Comparison of ENCODE assay signal across 8 cellular contexts in the genomic region with DNA sequence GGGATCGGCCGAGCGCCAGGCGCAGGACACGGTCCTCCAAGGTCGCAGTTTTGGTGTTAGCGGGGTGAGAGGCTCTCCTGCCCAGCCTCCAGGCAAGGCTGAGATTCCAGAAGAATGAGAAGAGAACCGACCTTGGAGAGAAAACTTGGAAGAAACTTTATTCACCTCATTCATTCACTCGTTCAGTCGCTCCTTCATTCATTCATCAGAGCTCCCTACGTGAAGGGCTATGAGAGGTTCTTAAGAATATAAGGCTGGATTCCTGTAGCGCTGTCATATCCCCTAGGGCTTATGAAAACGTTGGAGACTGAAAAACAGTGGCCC. TPM values are rescaled to one million over a fixed set of nuclear protein-coding genes. Genes with fewer than 3 reads are reported as not detected.
DNase-seq lines count a peak whose midpoint lies in the region; ATAC-seq and TF ChIP-seq lines count a peak whose summit lies in the region.

No MANE protein-coding gene starts in this region.

- peaks cover 7% of the 10 kb centered on the region; the same call in 1 of the 2 replicates for H3K27me3 Mint-ChIP-seq in HFFc6 (ENCODE audit: insufficient read depth)

- POLR2A ChIA-PET in A673 (lab: Charles Lee; ENCODE audit: low non-redundant PET): no interaction called here

- intact Hi-C loops in A673 (cut with micrococcal nuclease; ENCODE audit: unreplicated experiment): no loop called here
- intact Hi-C loops in breast epithelium (cut with DNase I; ENCODE audit: low total_unique reads): no loop called here

- ATAC-seq in HG03432 (IDR thresholded peaks at IDR 0.05; ENCODE audit: unreplicated experiment) (no peak), HG03097 (IDR thresholded peaks at IDR 0.05; ENCODE audit: low FRiP score, unreplicated experiment) (no peak)

- H3K27me3 ChIP-seq in A673 (replicated peaks; ENCODE audit: insufficient read depth, low read depth, low read length, poor library complexity): no peaks in the 10 kb centered on the region
- no peaks in the 10 kb centered on the region for H3K27me3 ChIP-seq in breast epithelium
- peaks cover 60% of the 10 kb centered on the region for H3K27me3 ChIP-seq in mononuclear cell (ENCODE audit: insufficient read depth, low read length)

- TF ChIP-seq POLR2A in breast epithelium (IDR thresholded peaks at IDR 0.05): no peak

- no peaks in the 10 kb centered on the region for H3K36me3 Mint-ChIP-seq in HFFc6 (ENCODE audit: low read depth)

- H3K4me1 Mint-ChIP-seq in HFFc6 (ENCODE audit: low read depth): peaks cover 21% of the 10 kb centered on the region

- H3K9me3 ChIP-seq in A673 (ENCODE audit: low read depth, low read length, poor library complexity, severe bottlenecking) (no peaks in the 10 kb centered on the region), breast epithelium (no peaks in the 10 kb centered on the region), mononuclear cell (ENCODE audit: low read depth, low read length) (no peaks in the 10 kb centered on the region)

- BruUV-seq in A673 (replicated peaks; lab: Mats Ljungman, UMichigan): no TSS peak

- CTCF ChIA-PET in A673 (lab: Charles Lee): no interaction called here

- H3K4me1 ChIP-seq in A673 (ENCODE audit: insufficient read depth, low read length, poor library complexity, severe bottlenecking) (peaks cover 23% of the 10 kb centered on the region), breast epithelium (no peaks in the 10 kb centered on the region), mononuclear cell (ENCODE audit: insufficient read depth, low read length) (peaks cover 14% of the 10 kb centered on the region)

- TF ChIP-seq CTCF in A673 (conservative IDR thresholded peaks at IDR 0.05; ENCODE audit: low read depth, low read length) (no peak), HFFc6 (IDR thresholded peaks at IDR 0.05) (no peak; the same call in 1 of the 2 replicates), breast epithelium (IDR thresholded peaks at IDR 0.05) (peak in 1 of 3 donors; percentile 3)

- H3K27ac ChIP-seq in A673 (ENCODE audit: low read depth, low read length, poor library complexity, severe bottlenecking) (peak overlapping the region; percentile 80), breast epithelium (peak overlapping the region; percentile 91 to 96)

- H3K36me3 ChIP-seq in A673 (ENCODE audit: insufficient read depth, low read length, poor library complexity, severe bottlenecking) (no peaks in the 10 kb centered on the region), breast epithelium (no peaks in the 10 kb centered on the region)

- H3K4me3 Mint-ChIP-seq in HFFc6: peak overlapping the region; percentile 97

- peak overlapping the region; percentile 98 for H3K4me3 ChIP-seq in A673 (ENCODE audit: low read depth, low read length, poor library complexity, severe bottlenecking)
- H3K4me3 ChIP-seq in breast epithelium: peak overlapping the region; percentile 81 to 97 (median 87)
- peak overlapping the region; percentile 47 for H3K4me3 ChIP-seq in mononuclear cell (ENCODE audit: low read length)

- no peak overlapping the region for H3K27ac Mint-ChIP-seq in HFFc6

- DNase-seq in A673 (ENCODE audit: low spot score) (peak; percentile 45), HFFc6 (no peak), breast epithelium (ENCODE audit: low spot score in 2 of 2) (no peak), GOT3 (lab: John Stamatoyannopoulos, UW) (no peak), dermis blood vessel endothelial cell (no peak)

- no peaks in the 10 kb centered on the region for H3K9me3 Mint-ChIP-seq in HFFc6

RNA-seq across cellular contexts. Expression of a gene that starts 1.0 kb away (rescaled TPM):
- total RNA-seq in A673 (2021) (129 and 167 TPM in 2 replicates), breast epithelium (10 to 100 TPM; 46.2 to 54.7 (median 46.7) TPM), mononuclear cell (0.52 TPM), dermis blood vessel endothelial cell (227 and 533 TPM in 2 replicates)
- 10 to 100 TPM; 54.0 to 63.3 (median 58.3) TPM for total RNA-seq in HFFc6 (2021; fragmentation: NEBNext Ultra II Directional; extraction: Animal tissue kit (Norgen Biotek cat#: 25700))

Comparison
In these comparisons a context has a peak if more than half of its experiments do, and no peak if none do; other contexts are left out.
1. H3K4me3 ChIP-seq: peak in every context shown above with its lines; median percentile 98 in A673; 87 in breast epithelium; 47 in mononuclear cell.
2. RNA of a gene that starts 1.0 kb away (total RNA-seq): 227 to 533 TPM in dermis blood vessel endothelial cell, 129 to 167 TPM in A673, 54.0 to 63.3 TPM in HFFc6 and 46.2 to 54.7 TPM in breast epithelium; 0.52 TPM in mononuclear cell (single experiment); every median in the first group is over 10 times any median in the second.